Comparison of ENCODE assay signal across 22 cellular contexts in the genomic region with DNA sequence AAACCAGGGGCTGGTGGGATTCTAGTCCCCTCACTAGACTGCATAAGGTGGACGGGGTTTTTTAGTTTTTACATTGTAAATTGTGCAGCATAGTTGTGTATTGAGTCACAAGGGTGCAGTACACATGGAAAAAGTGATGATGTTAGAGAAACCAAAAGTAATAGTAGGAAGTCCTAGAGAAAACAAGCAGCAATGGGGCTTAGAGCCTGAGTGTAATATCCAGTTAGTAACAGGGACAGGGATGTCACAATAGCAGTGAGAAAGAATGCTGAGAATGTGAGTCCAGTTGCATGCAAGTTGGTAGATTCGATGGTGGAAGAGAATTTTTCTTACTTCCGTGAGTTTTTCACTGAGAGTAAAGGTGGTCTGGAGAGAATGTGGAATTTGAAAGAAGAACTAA.
DNase-seq lines count a peak whose midpoint lies in the region; ATAC-seq and TF ChIP-seq lines count a peak whose summit lies in the region.
"Had no signal": no experiment of that assay in that cellular context is flagged by ENCODE, and none has a peak within 500 bp of the region (broad histone marks: within the 10 kb centered on the region; RNA-seq: fewer than 3 reads in every experiment).

No MANE protein-coding gene starts in this region.

- 0 out of 2 replicates have a peak, but pooled peaks cover 5% of the 10 kb centered on the region for H3K36me3 Mint-ChIP-seq in WTC11
- H3K36me3 Mint-ChIP-seq in stimulated activated naive B cell treated with anti-CD40 and anti-IgM and Interleukin-4, amounts not matched to agents 10 μg/mL and 1 μg/mL and 100 μg/mL, for 72 hours: no peaks in the 10 kb centered on the region
- H3K36me3 Mint-ChIP-seq: activated naive CD4-positive, alpha-beta T cell treated with anti-CD3 and anti-CD28 coated beads, Interleukin-2, amount 10 ng/mL, durations not matched to agents 7 days and 5 days; naive thymus-derived CD8-positive, alpha-beta T cell had no signal

- DNase-seq in GM04504 (ENCODE audit: low read depth) (peak; percentile 0), WTC11 (ENCODE audit: low spot score) (no peak), fibroblast of villous mesenchyme (ENCODE audit: low read depth) (peak; percentile 8), skeletal muscle cell (ENCODE audit: low read depth) (peak; percentile 30), cortex of kidney (lab: John Stamatoyannopoulos, UW) (no peak)
- no peak for DNase-seq in stimulated activated naive B cell treated with anti-CD40 and anti-IgM and Interleukin-4, amounts not matched to agents 10 μg/mL and 1 μg/mL and 100 μg/mL, for 72 hours
- DNase-seq: activated CD4-positive, alpha-beta T cell treated with anti-CD3 and anti-CD28 coated beads for 36 hours; activated naive CD4-positive, alpha-beta T cell treated with anti-CD3 and anti-CD28 coated beads, Interleukin-2, amount 10 ng/mL, durations not matched to agents 7 days and 5 days; activated T-cell treated with anti-CD3 and anti-CD28 coated beads, Interleukin-2, amount 50 U/mL, for 48 hours; DMS53; effector memory CD8-positive, alpha-beta T cell; esophagus squamous epithelium; left cardiac atrium; naive thymus-derived CD8-positive, alpha-beta T cell; NCI-H1417 treated with DMSO at 0.1 percent for 48 hours; NCI-H524; NK-92 treated with Interleukin-12 subunit alpha and Interleukin-12 subunit beta, amount 100 ng/mL, for 24 hours; Peyer's patch; sigmoid colon had no signal

- peaks cover 7% of the 10 kb centered on the region for H3K9me3 Mint-ChIP-seq in WTC11
- H3K9me3 Mint-ChIP-seq in stimulated activated naive B cell treated with anti-CD40 and anti-IgM and Interleukin-4, amounts not matched to agents 10 μg/mL and 1 μg/mL and 100 μg/mL, for 72 hours: peaks cover 9 to 13% of the 10 kb centered on the region in 2 donors

- no peak for TF ChIP-seq CTCF in WTC11 (IDR thresholded peaks at IDR 0.05)
- no peak for TF ChIP-seq CTCF in fibroblast of villous mesenchyme (IDR thresholded peaks at IDR 0.05; ENCODE audit: insufficient read depth, low read depth, low read length)

- H3K4me3 Mint-ChIP-seq in WTC11: no peak overlapping the region
- H3K4me3 Mint-ChIP-seq in stimulated activated naive B cell treated with anti-CD40 and anti-IgM and Interleukin-4, amounts not matched to agents 10 μg/mL and 1 μg/mL and 100 μg/mL, for 72 hours: no peak overlapping the region
- H3K4me3 Mint-ChIP-seq: activated CD4-positive, alpha-beta T cell treated with anti-CD3 and anti-CD28 coated beads for 36 hours; activated naive CD4-positive, alpha-beta T cell treated with anti-CD3 and anti-CD28 coated beads, Interleukin-2, amount 10 ng/mL, durations not matched to agents 7 days and 5 days; effector memory CD8-positive, alpha-beta T cell; naive thymus-derived CD8-positive, alpha-beta T cell had no signal

- peaks cover 16% of the 10 kb centered on the region for H3K4me1 Mint-ChIP-seq in WTC11
- no peaks in the 10 kb centered on the region for H3K4me1 Mint-ChIP-seq in stimulated activated naive B cell treated with anti-CD40 and anti-IgM and Interleukin-4, amounts not matched to agents 10 μg/mL and 1 μg/mL and 100 μg/mL, for 72 hours
- H3K4me1 Mint-ChIP-seq: activated CD4-positive, alpha-beta T cell treated with anti-CD3 and anti-CD28 coated beads for 36 hours; activated naive CD4-positive, alpha-beta T cell treated with anti-CD3 and anti-CD28 coated beads, Interleukin-2, amount 10 ng/mL, durations not matched to agents 7 days and 5 days; naive thymus-derived CD8-positive, alpha-beta T cell had no signal

- no peaks in the 10 kb centered on the region for H3K27me3 Mint-ChIP-seq in WTC11 (ENCODE audit: low read depth)
- H3K27me3 Mint-ChIP-seq in stimulated activated naive B cell treated with anti-CD40 and anti-IgM and Interleukin-4, amounts not matched to agents 10 μg/mL and 1 μg/mL and 100 μg/mL, for 72 hours: no peaks in the 10 kb centered on the region
- H3K27me3 Mint-ChIP-seq: activated CD4-positive, alpha-beta T cell treated with anti-CD3 and anti-CD28 coated beads for 36 hours; activated naive CD4-positive, alpha-beta T cell treated with anti-CD3 and anti-CD28 coated beads, Interleukin-2, amount 10 ng/mL, durations not matched to agents 7 days and 5 days; effector memory CD8-positive, alpha-beta T cell; naive thymus-derived CD8-positive, alpha-beta T cell had no signal

- no peak overlapping the region; the same call in 1 of the 2 replicates for H3K27ac Mint-ChIP-seq in WTC11
- H3K27ac Mint-ChIP-seq in stimulated activated naive B cell treated with anti-CD40 and anti-IgM and Interleukin-4, amounts not matched to agents 10 μg/mL and 1 μg/mL and 100 μg/mL, for 72 hours: no peak overlapping the region
- H3K27ac Mint-ChIP-seq: activated CD4-positive, alpha-beta T cell treated with anti-CD3 and anti-CD28 coated beads for 36 hours; activated naive CD4-positive, alpha-beta T cell treated with anti-CD3 and anti-CD28 coated beads, Interleukin-2, amount 10 ng/mL, durations not matched to agents 7 days and 5 days; effector memory CD8-positive, alpha-beta T cell; naive thymus-derived CD8-positive, alpha-beta T cell had no signal

- CTCF ChIA-PET in WTC11 (lab: Charles Lee): no interaction called here

- H3K4me3 ChIP-seq in fibroblast of villous mesenchyme (ENCODE audit: low read depth, low read length) (no peak overlapping the region), skeletal muscle cell (ENCODE audit: low read depth, low read length) (no peak overlapping the region)
- H3K4me3 ChIP-seq: ascending aorta, esophagus squamous epithelium, Peyer's patch, sigmoid colon, vagina had no signal

- peak; percentile 50 for ATAC-seq in WTC11
- no peak for ATAC-seq in stimulated activated naive B cell treated with anti-CD40 and anti-IgM and Interleukin-4, amounts not matched to agents 10 μg/mL and 1 μg/mL and 100 μg/mL, for 72 hours (replicated peaks)
- no peak for ATAC-seq in HG02610 (IDR thresholded peaks at IDR 0.05; ENCODE audit: unreplicated experiment)
- ATAC-seq: activated CD4-positive, alpha-beta T cell treated with anti-CD3 and anti-CD28 coated beads for 36 hours; effector memory CD8-positive, alpha-beta T cell; left cardiac atrium; naive thymus-derived CD8-positive, alpha-beta T cell had no signal

- POLR2A ChIA-PET in WTC11 (lab: Charles Lee): no interaction called here

TF ChIP-seq in WTC11, 78 proteins besides CTCF, POLR2A, EP300 and RAD21 (continues in another document):
- no peak for TF ChIP-seq JAZF1 (CRISPR knock-in tag; IDR thresholded peaks at IDR 0.05)
- TF ChIP-seq KAT7 (CRISPR knock-in tag; IDR thresholded peaks at IDR 0.05; ENCODE audit: borderline replicate concordance): no peak
- TF ChIP-seq ZNF317 (CRISPR knock-in tag; IDR thresholded peaks at IDR 0.05; ENCODE audit: borderline replicate concordance, low read depth): no peak
- TF ChIP-seq NFE2L1 (CRISPR knock-in tag; IDR thresholded peaks at IDR 0.05): no peak
- TF ChIP-seq, protein P1, sequence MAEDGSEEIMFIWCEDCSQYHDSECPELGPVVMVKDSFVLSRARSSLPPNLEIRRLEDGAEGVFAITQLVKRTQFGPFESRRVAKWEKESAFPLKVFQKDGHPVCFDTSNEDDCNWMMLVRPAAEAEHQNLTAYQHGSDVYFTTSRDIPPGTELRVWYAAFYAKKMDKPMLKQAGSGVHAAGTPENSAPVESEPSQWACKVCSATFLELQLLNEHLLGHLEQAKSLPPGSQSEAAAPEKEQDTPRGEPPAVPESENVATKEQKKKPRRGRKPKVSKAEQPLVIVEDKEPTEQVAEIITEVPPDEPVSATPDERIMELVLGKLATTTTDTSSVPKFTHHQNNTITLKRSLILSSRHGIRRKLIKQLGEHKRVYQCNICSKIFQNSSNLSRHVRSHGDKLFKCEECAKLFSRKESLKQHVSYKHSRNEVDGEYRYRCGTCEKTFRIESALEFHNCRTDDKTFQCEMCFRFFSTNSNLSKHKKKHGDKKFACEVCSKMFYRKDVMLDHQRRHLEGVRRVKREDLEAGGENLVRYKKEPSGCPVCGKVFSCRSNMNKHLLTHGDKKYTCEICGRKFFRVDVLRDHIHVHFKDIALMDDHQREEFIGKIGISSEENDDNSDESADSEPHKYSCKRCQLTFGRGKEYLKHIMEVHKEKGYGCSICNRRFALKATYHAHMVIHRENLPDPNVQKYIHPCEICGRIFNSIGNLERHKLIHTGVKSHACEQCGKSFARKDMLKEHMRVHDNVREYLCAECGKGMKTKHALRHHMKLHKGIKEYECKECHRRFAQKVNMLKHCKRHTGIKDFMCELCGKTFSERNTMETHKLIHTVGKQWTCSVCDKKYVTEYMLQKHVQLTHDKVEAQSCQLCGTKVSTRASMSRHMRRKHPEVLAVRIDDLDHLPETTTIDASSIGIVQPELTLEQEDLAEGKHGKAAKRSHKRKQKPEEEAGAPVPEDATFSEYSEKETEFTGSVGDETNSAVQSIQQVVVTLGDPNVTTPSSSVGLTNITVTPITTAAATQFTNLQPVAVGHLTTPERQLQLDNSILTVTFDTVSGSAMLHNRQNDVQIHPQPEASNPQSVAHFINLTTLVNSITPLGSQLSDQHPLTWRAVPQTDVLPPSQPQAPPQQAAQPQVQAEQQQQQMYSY (CRISPR knock-in tag; IDR thresholded peaks at IDR 0.05): no peak

Comparison
In these comparisons a context has a peak if more than half of its experiments do, and no peak if none do; other contexts are left out.
1. DNase-seq: peak in GM04504 (single experiment), fibroblast of villous mesenchyme (single experiment) and skeletal muscle cell (single experiment); none in WTC11 (single experiment), cortex of kidney (single experiment) and stimulated activated naive B cell treated with anti-CD40 and anti-IgM and Interleukin-4, amounts not matched to agents 10 μg/mL and 1 μg/mL and 100 μg/mL, for 72 hours (single experiment).